26 cellular contexts compared by ENCODE assay signal in genomic region chr17:5781236-5781927, GRCh38.
"Had no signal": no experiment of that assay in that cellular context is flagged by ENCODE, and none has a peak within 500 bp of the region (broad histone marks: within the 10 kb centered on the region; RNA-seq: fewer than 3 reads in every experiment).

No MANE protein-coding gene starts in this region.

- H3K27me3 ChIP-seq: body of pancreas had no signal

- H3K4me1 ChIP-seq: body of pancreas, heart right ventricle had no signal

- ATAC-seq: activated CD4-positive, CD25-positive, alpha-beta regulatory T cell treated with anti-CD3 and anti-CD28 coated beads, Interleukin-2, amount 50 U/mL, for 24 hours; activated CD8-positive, alpha-beta T cell treated with anti-CD3 and anti-CD28 coated beads for 36 hours; activated T-cell treated with anti-CD3 and anti-CD28 coated beads, Interleukin-2, amount 50 U/mL, for 4 hours; activated T-helper 17 cell treated with anti-CD3 and anti-CD28 coated beads, Interleukin-2, amount 50 U/mL, for 72 hours; body of pancreas; effector memory CD8-positive, alpha-beta T cell; heart right ventricle; T-helper 17 cell had no signal

- FAIRE-seq: colon had no signal

- DNase-seq: activated B cell treated with CpG ODN at 0.5 μM for 24 hours; activated CD4-positive, alpha-beta T cell treated with anti-CD3 and anti-CD28 coated beads for 48 hours; activated CD4-positive, alpha-beta T cell treated with anti-CD3 and anti-CD28 coated beads, Interleukin-2, amount 50 U/mL, for 1 hour; activated CD4-positive, alpha-beta T cell treated with anti-CD3 and anti-CD28 coated beads, Interleukin-2, amount 50 U/mL, for 48 hours; activated CD8-positive, alpha-beta memory T cell treated with anti-CD3 and anti-CD28 coated beads for 24 hours; activated CD8-positive, alpha-beta T cell treated with anti-CD3 and anti-CD28 coated beads for 36 hours; activated effector memory CD4-positive, alpha-beta T cell treated with Interleukin-2 at 50 U/mL for 16 hours; activated gamma-delta T cell treated with Interleukin-2 at 50 U/mL for 16 hours; activated naive CD4-positive, alpha-beta T cell treated with anti-CD3 and anti-CD28 coated beads, Interleukin-2, amount 50 U/mL, for 16 hours; activated naive CD4-positive, alpha-beta T cell treated with Interleukin-2 at 50 U/mL for 16 hours; activated T-cell treated with anti-CD3 and anti-CD28 coated beads, Interleukin-2, amount 50 U/mL, for 4 hours; body of pancreas; cortex of kidney; effector CD4-positive, alpha-beta T cell; effector memory CD8-positive, alpha-beta T cell; esophagus squamous epithelium; foreskin melanocyte; glutamatergic neuron; heart right ventricle; T-helper 1 cell; T-helper 17 cell; T1000; WERI-Rb-1 had no signal

- H3K27ac ChIP-seq: body of pancreas, esophagus squamous epithelium, heart right ventricle, WERI-Rb-1 had no signal

- H3K36me3 ChIP-seq: esophagus squamous epithelium, heart right ventricle, WERI-Rb-1 had no signal

- H3K4me3 ChIP-seq: body of pancreas, esophagus squamous epithelium, heart right ventricle had no signal
